Comparison of ENCODE assay signal across 1 cellular context in genomic region chr2:241850544-241851324, GRCh38.
A peak's percentile ranks its signal among the peaks of the same experiment; 100 is the strongest.
TF ChIP-seq lines count a peak whose summit lies in the region.

No MANE protein-coding gene starts in this region.

TF ChIP-seq in HepG2, 621 proteins besides CTCF, POLR2A, EP300 and RAD21:
- TF ChIP-seq CBX2 (IDR thresholded peaks at IDR 0.05; ENCODE audit: low read depth, low read length) (no peak), CBX2 (CRISPR knock-in tag; IDR thresholded peaks at IDR 0.05; ENCODE audit: low read depth) (no peak), ISX (CRISPR knock-in tag; conservative IDR thresholded peaks at IDR 0.05) (no peak), DNMT1 (CRISPR knock-in tag; IDR thresholded peaks at IDR 0.05) (0 out of 2 replicates have a peak, but pooled peaks have one; percentile 28), WIZ (CRISPR knock-in tag; IDR thresholded peaks at IDR 0.05) (no peak), ZZZ3 (CRISPR knock-in tag; IDR thresholded peaks at IDR 0.05; ENCODE audit: borderline replicate concordance) (no peak), EZH2 (conservative IDR thresholded peaks at IDR 0.05; ENCODE audit: low read depth, low read length) (peak; percentile 33; the same call in 1 of the 2 replicates), ELF3 (CRISPR knock-in tag; IDR thresholded peaks at IDR 0.05) (no peak), EEA1 (CRISPR knock-in tag; IDR thresholded peaks at IDR 0.05; ENCODE audit: borderline replicate concordance) (0 out of 2 replicates have a peak, but pooled peaks have one; percentile 38), ZNF337 (CRISPR knock-in tag; IDR thresholded peaks at IDR 0.05; ENCODE audit: borderline replicate concordance, low read depth) (no peak), ZNF713 (CRISPR knock-in tag; IDR thresholded peaks at IDR 0.05) (no peak), ZNF556 (CRISPR knock-in tag; IDR thresholded peaks at IDR 0.05; ENCODE audit: borderline replicate concordance) (0 out of 2 replicates have a peak, but pooled peaks have one; percentile 21), KLF13 (CRISPR knock-in tag; IDR thresholded peaks at IDR 0.05) (peak; percentile 42; the same call in 1 of the 2 replicates), NFKB2 (CRISPR knock-in tag; IDR thresholded peaks at IDR 0.05; ENCODE audit: borderline replicate concordance) (no peak), CAMTA2 (CRISPR knock-in tag; IDR thresholded peaks at IDR 0.05; ENCODE audit: borderline replicate concordance) (peak; percentile 62; the same call in 1 of the 2 replicates), ZNF841 (CRISPR knock-in tag; IDR thresholded peaks at IDR 0.05; ENCODE audit: borderline replicate concordance) (no peak), SRF (IDR thresholded peaks at IDR 0.05; ENCODE audit: low read depth, low read length) (no peak), HNF4G (IDR thresholded peaks at IDR 0.05; ENCODE audit: borderline replicate concordance, low read depth, low read length) (no peak), HNF4G (CRISPR knock-in tag; IDR thresholded peaks at IDR 0.05; ENCODE audit: borderline replicate concordance, low read depth) (no peak), ARNT2 (CRISPR knock-in tag; IDR thresholded peaks at IDR 0.05; ENCODE audit: low read depth) (no peak), SYNCRIP (IDR thresholded peaks at IDR 0.05; ENCODE audit: insufficient read depth, low read depth, low read length) (no peak), TBX2 (CRISPR knock-in tag; IDR thresholded peaks at IDR 0.05; ENCODE audit: borderline replicate concordance) (peak; percentile 42; the same call in 1 of the 2 replicates), EED (CRISPR knock-in tag; IDR thresholded peaks at IDR 0.05) (0 out of 2 replicates have a peak, but pooled peaks have one; percentile 26), SAFB2 (CRISPR knock-in tag; IDR thresholded peaks at IDR 0.05; ENCODE audit: borderline replicate concordance, low read depth) (no peak), CSRNP2 (CRISPR knock-in tag; conservative IDR thresholded peaks at IDR 0.05; ENCODE audit: low read depth) (no peak), CHCHD3 (CRISPR knock-in tag; IDR thresholded peaks at IDR 0.05) (0 out of 2 replicates have a peak, but pooled peaks have one; percentile 76), UBTF (CRISPR knock-in tag; IDR thresholded peaks at IDR 0.05) (peak; percentile 31; the same call in 1 of the 2 replicates), ZNF234 (CRISPR knock-in tag; conservative IDR thresholded peaks at IDR 0.05) (no peak), ZBTB7B (CRISPR knock-in tag; IDR thresholded peaks at IDR 0.05) (no peak), FOXO1 (CRISPR knock-in tag; IDR thresholded peaks at IDR 0.05) (0 out of 2 replicates have a peak, but pooled peaks have one; percentile 2), TFE3 (CRISPR knock-in tag; IDR thresholded peaks at IDR 0.05) (no peak), ZBTB3 (CRISPR knock-in tag; IDR thresholded peaks at IDR 0.05; ENCODE audit: borderline replicate concordance, low read depth) (no peak), ZNF737 (CRISPR knock-in tag; IDR thresholded peaks at IDR 0.05; ENCODE audit: borderline replicate concordance) (0 out of 2 replicates have a peak, but pooled peaks have one; percentile 37), ZNF292 (CRISPR knock-in tag; IDR thresholded peaks at IDR 0.05; ENCODE audit: borderline replicate concordance, low read depth) (peak; percentile 54; the same call in 1 of the 2 replicates), ZNF563 (CRISPR knock-in tag; IDR thresholded peaks at IDR 0.05) (0 out of 2 replicates have a peak, but pooled peaks have one; percentile 32), ZNF501 (CRISPR knock-in tag; IDR thresholded peaks at IDR 0.05) (no peak)
- TF ChIP-seq, protein P1, sequence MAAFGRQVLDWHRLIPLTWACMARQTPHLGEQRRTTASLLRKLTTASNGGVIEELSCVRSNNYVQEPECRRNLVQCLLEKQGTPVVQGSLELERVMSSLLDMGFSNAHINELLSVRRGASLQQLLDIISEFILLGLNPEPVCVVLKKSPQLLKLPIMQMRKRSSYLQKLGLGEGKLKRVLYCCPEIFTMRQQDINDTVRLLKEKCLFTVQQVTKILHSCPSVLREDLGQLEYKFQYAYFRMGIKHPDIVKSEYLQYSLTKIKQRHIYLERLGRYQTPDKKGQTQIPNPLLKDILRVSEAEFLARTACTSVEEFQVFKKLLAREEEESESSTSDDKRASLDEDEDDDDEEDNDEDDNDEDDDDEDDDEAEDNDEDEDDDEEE (CRISPR knock-in tag; IDR thresholded peaks at IDR 0.05), result no peak
- TF ChIP-seq, protein P2, sequence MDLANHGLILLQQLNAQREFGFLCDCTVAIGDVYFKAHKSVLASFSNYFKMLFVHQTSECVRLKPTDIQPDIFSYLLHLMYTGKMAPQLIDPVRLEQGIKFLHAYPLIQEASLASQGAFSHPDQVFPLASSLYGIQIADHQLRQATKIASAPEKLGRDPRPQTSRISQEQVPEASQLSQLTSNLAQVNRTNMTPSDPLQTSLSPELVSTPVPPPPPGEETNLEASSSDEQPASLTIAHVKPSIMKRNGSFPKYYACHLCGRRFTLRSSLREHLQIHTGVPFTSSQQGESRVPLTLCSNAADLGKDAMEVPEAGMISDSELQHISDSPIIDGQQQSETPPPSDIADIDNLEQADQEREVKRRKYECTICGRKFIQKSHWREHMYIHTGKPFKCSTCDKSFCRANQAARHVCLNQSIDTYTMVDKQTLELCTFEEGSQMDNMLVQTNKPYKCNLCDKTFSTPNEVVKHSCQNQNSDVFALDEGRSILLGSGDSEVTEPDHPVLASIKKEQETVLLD (CRISPR knock-in tag; IDR thresholded peaks at IDR 0.05; ENCODE audit: low read depth), result no peak
- TF ChIP-seq, protein P3, sequence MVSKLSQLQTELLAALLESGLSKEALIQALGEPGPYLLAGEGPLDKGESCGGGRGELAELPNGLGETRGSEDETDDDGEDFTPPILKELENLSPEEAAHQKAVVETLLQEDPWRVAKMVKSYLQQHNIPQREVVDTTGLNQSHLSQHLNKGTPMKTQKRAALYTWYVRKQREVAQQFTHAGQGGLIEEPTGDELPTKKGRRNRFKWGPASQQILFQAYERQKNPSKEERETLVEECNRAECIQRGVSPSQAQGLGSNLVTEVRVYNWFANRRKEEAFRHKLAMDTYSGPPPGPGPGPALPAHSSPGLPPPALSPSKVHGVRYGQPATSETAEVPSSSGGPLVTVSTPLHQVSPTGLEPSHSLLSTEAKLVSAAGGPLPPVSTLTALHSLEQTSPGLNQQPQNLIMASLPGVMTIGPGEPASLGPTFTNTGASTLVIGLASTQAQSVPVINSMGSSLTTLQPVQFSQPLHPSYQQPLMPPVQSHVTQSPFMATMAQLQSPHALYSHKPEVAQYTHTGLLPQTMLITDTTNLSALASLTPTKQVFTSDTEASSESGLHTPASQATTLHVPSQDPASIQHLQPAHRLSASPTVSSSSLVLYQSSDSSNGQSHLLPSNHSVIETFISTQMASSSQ (IDR thresholded peaks at IDR 0.05; ENCODE audit: low read depth), result no peak
- TF ChIP-seq, protein P3 (CRISPR knock-in tag; IDR thresholded peaks at IDR 0.05; ENCODE audit: borderline replicate concordance), result 0 out of 2 replicates have a peak, but pooled peaks have one; percentile 16
- TF ChIP-seq, protein P4, sequence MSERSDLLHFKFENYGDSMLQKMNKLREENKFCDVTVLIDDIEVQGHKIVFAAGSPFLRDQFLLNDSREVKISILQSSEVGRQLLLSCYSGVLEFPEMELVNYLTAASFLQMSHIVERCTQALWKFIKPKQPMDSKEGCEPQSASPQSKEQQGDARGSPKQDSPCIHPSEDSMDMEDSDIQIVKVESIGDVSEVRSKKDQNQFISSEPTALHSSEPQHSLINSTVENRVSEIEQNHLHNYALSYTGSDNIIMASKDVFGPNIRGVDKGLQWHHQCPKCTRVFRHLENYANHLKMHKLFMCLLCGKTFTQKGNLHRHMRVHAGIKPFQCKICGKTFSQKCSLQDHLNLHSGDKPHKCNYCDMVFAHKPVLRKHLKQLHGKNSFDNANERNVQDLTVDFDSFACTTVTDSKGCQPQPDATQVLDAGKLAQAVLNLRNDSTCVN (CRISPR knock-in tag; IDR thresholded peaks at IDR 0.05; ENCODE audit: borderline replicate concordance), result no peak
- TF ChIP-seq, protein P5, sequence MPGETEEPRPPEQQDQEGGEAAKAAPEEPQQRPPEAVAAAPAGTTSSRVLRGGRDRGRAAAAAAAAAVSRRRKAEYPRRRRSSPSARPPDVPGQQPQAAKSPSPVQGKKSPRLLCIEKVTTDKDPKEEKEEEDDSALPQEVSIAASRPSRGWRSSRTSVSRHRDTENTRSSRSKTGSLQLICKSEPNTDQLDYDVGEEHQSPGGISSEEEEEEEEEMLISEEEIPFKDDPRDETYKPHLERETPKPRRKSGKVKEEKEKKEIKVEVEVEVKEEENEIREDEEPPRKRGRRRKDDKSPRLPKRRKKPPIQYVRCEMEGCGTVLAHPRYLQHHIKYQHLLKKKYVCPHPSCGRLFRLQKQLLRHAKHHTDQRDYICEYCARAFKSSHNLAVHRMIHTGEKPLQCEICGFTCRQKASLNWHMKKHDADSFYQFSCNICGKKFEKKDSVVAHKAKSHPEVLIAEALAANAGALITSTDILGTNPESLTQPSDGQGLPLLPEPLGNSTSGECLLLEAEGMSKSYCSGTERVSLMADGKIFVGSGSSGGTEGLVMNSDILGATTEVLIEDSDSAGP (CRISPR knock-in tag; IDR thresholded peaks at IDR 0.05; ENCODE audit: borderline replicate concordance), result peak; percentile 14; the same call in 1 of the 2 replicates
- TF ChIP-seq, protein P6, sequence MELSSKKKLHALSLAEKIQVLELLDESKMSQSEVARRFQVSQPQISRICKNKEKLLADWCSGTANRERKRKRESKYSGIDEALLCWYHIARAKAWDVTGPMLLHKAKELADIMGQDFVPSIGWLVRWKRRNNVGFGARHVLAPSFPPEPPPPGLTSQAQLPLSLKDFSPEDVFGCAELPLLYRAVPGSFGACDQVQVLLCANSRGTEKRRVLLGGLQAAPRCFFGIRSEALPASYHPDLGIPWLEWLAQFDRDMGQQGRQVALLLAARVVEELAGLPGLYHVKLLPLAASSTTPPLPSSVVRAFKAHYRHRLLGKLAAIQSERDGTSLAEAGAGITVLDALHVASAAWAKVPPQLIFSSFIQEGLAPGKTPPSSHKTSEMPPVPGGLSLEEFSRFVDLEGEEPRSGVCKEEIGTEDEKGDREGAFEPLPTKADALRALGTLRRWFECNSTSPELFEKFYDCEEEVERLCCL (CRISPR knock-in tag; IDR thresholded peaks at IDR 0.05; ENCODE audit: borderline replicate concordance), result no peak
TF ChIP-seq in HepG2: peak in this region for 16.
